18 cellular contexts compared by ENCODE assay signal in genomic region chr11:112051768-112052167, GRCh38. TPM values are rescaled to one million over a fixed set of nuclear protein-coding genes. Genes with fewer than 3 reads are reported as not detected.
DNase-seq lines count a peak whose midpoint lies in the region; ATAC-seq, FAIRE-seq and TF ChIP-seq lines count a peak whose summit lies in the region.
"Had no signal": no experiment of that assay in that cellular context is flagged by ENCODE, and none has a peak within 500 bp of the region (broad histone marks: within the 10 kb centered on the region; RNA-seq: fewer than 3 reads in every experiment).

No MANE protein-coding gene starts in this region.

- no peak for TF ChIP-seq EP300 in tibial nerve (IDR thresholded peaks at IDR 0.05)

- H3K27ac Mint-ChIP-seq in progenitor cell of endocrine pancreas = peak overlapping the region; percentile 52
- H3K27ac Mint-ChIP-seq in CD8-positive, alpha-beta T cell = no peak overlapping the region
- H3K27ac Mint-ChIP-seq: GM23338 had no signal

- DNase-seq in GM12891 (ENCODE audit: insufficient read length, low spot score) (no peak), GM19239 (ENCODE audit: insufficient read length, low spot score) (no peak), progenitor cell of endocrine pancreas (ENCODE audit: low spot score, unreplicated experiment) (no peak), tibial nerve (ENCODE audit: low spot score in 2 of 2) (no peak)
- no peak for DNase-seq in CD8-positive, alpha-beta T cell
- DNase-seq in activated CD4-positive, CD25-positive, alpha-beta regulatory T cell treated with anti-CD3 and anti-CD28 coated beads, Interleukin-2, amount 50 U/mL, for 72 hours = no peak
- DNase-seq: C1 segment of cervical spinal cord, DMS79 treated with DMSO at 0.1 percent for 48 hours, HCEC 1CT, KG1, MV-4-11, NCI-H1930, NCI-H226, NCI-H524, T-helper 1 cell had no signal

- H3K9ac ChIP-seq in OCI-LY3 (ENCODE audit: low read length) = peak overlapping the region; percentile 72

- peaks cover 36% of the 10 kb centered on the region for H3K79me2 ChIP-seq in OCI-LY3 (ENCODE audit: low read length)

- H3K4me2 ChIP-seq in OCI-LY3 (ENCODE audit: low read length) = peak overlapping the region; percentile 76
- H3K4me2 ChIP-seq: GM23338 had no signal

- H2AFZ ChIP-seq in OCI-LY3 (ENCODE audit: low read depth, low read length) = no peak overlapping the region
- H2AFZ ChIP-seq: GM23338 had no signal

- CTCF ChIA-PET in CD8-positive, alpha-beta T cell (lab: Charles Lee) = no interaction called here

- H3K36me3 ChIP-seq in OCI-LY3 (replicated peaks; ENCODE audit: low read depth, low read length) = peaks cover 42% of the 10 kb centered on the region
- no peaks in the 10 kb centered on the region for H3K36me3 ChIP-seq in CD8-positive, alpha-beta T cell (ENCODE audit: insufficient read depth, low read length)
- peaks cover 0 to 92% (median 19%) of the 10 kb centered on the region in 3 donors for H3K36me3 ChIP-seq in tibial nerve

- TF ChIP-seq CTCF in OCI-LY3 (IDR thresholded peaks at IDR 0.05; ENCODE audit: low read depth, low read length) (no peak), progenitor cell of endocrine pancreas (IDR thresholded peaks at IDR 0.05; ENCODE audit: unreplicated experiment) (no peak), tibial nerve (IDR thresholded peaks at IDR 0.05) (no peak)
- TF ChIP-seq CTCF in CD8-positive, alpha-beta T cell (IDR thresholded peaks at IDR 0.05) = no peak

- no peaks in the 10 kb centered on the region for H4K20me1 ChIP-seq in OCI-LY3 (ENCODE audit: insufficient read depth, low read length)

- H3K4me3 Mint-ChIP-seq in progenitor cell of endocrine pancreas (ENCODE audit: low read depth) = no peak overlapping the region
- no peak overlapping the region for H3K4me3 Mint-ChIP-seq in CD8-positive, alpha-beta T cell
- H3K4me3 Mint-ChIP-seq: GM23338 had no signal

- POLR2A ChIA-PET in CD8-positive, alpha-beta T cell (lab: Charles Lee) = no interaction called here

- no peaks in the 10 kb centered on the region for H3K9me3 ChIP-seq in OCI-LY3 (ENCODE audit: insufficient read depth, low read length)
- H3K9me3 ChIP-seq in CD8-positive, alpha-beta T cell (ENCODE audit: low read length) = no peaks in the 10 kb centered on the region
- no peaks in the 10 kb centered on the region for H3K9me3 ChIP-seq in tibial nerve

- peak overlapping the region; percentile 96 for H3K27ac ChIP-seq in OCI-LY3 (ENCODE audit: low read length)
- H3K27ac ChIP-seq in CD8-positive, alpha-beta T cell (ENCODE audit: low read depth, low read length) = no peak overlapping the region
- no peak overlapping the region for H3K27ac ChIP-seq in tibial nerve

- ATAC-seq in CD8-positive, alpha-beta T cell = no peak
- ATAC-seq: GM23338, HepG2 had no signal

- WGBS in tibial nerve, 2 donors = 89 to 95% methylated on average over 3 of the region's 3 CpGs

- peaks cover 6% of the 10 kb centered on the region for H3K9me3 Mint-ChIP-seq in progenitor cell of endocrine pancreas (ENCODE audit: low read depth)
- no peaks in the 10 kb centered on the region for H3K9me3 Mint-ChIP-seq in CD8-positive, alpha-beta T cell
- H3K9me3 Mint-ChIP-seq: GM23338 had no signal

- peak; percentile 68 for FAIRE-seq in GM12891 (lab: Jason Lieb, UNC)
- peak; percentile 84 for FAIRE-seq in GM19239 (lab: Jason Lieb, UNC)
- FAIRE-seq: HepG2 had no signal

- H3K27me3 ChIP-seq in OCI-LY3 (ENCODE audit: low read depth, low read length) (no peaks in the 10 kb centered on the region), tibial nerve (no peaks in the 10 kb centered on the region)
- no peaks in the 10 kb centered on the region for H3K27me3 ChIP-seq in CD8-positive, alpha-beta T cell (ENCODE audit: insufficient read depth, low read length)

- no peak for TF ChIP-seq POLR2A in GM12891 (IDR thresholded peaks at IDR 0.05; ENCODE audit: low read depth, low read length)
- TF ChIP-seq POLR2A in tibial nerve (IDR thresholded peaks at IDR 0.05) = no peak

- H3K27me3 Mint-ChIP-seq in progenitor cell of endocrine pancreas = no peaks in the 10 kb centered on the region
- H3K27me3 Mint-ChIP-seq in CD8-positive, alpha-beta T cell (ENCODE audit: low read depth) = no peaks in the 10 kb centered on the region

- no peaks in the 10 kb centered on the region for H3K4me1 Mint-ChIP-seq in progenitor cell of endocrine pancreas (ENCODE audit: low read depth)
- H3K4me1 Mint-ChIP-seq in CD8-positive, alpha-beta T cell (ENCODE audit: low read depth) = peaks cover 11% of the 10 kb centered on the region
- H3K4me1 Mint-ChIP-seq: GM23338 had no signal

- intact Hi-C loops in CD8-positive, alpha-beta T cell (cut with DNase I, micrococcal nuclease) = no loop called here

- H3K4me1 ChIP-seq in OCI-LY3 (ENCODE audit: low read length) (peaks cover 50% of the 10 kb centered on the region), tibial nerve (peaks cover 0 to 5% (median 0%) of the 10 kb centered on the region in 4 donors)
- no peaks in the 10 kb centered on the region for H3K4me1 ChIP-seq in CD8-positive, alpha-beta T cell (ENCODE audit: insufficient read depth, low read length)

- H3K4me3 ChIP-seq in OCI-LY3 (ENCODE audit: low read length) = peak overlapping the region; percentile 63
- no peak overlapping the region for H3K4me3 ChIP-seq in CD8-positive, alpha-beta T cell (ENCODE audit: low read depth, low read length)
- no peak overlapping the region for H3K4me3 ChIP-seq in tibial nerve
- H3K4me3 ChIP-seq: GM23338 had no signal

- peaks cover 50% of the 10 kb centered on the region for H3K36me3 Mint-ChIP-seq in progenitor cell of endocrine pancreas (ENCODE audit: insufficient read depth)
- peaks cover 82% of the 10 kb centered on the region for H3K36me3 Mint-ChIP-seq in CD8-positive, alpha-beta T cell

TF ChIP-seq in GM12891, 5 proteins besides CTCF, POLR2A, EP300 and RAD21:
- no peak for TF ChIP-seq POU2F2 (IDR thresholded peaks at IDR 0.05; ENCODE audit: low read depth, low read length)
- TF ChIP-seq POLR2AphosphoS5 (IDR thresholded peaks at IDR 0.05; ENCODE audit: low read depth, low read length) = no peak
- TF ChIP-seq PAX5 (IDR thresholded peaks at IDR 0.05; ENCODE audit: insufficient read depth, low read length, severe bottlenecking) = no peak
- TF ChIP-seq TAF1 (IDR thresholded peaks at IDR 0.05; ENCODE audit: low read depth, low read length) = no peak
- TF ChIP-seq SPI1 (IDR thresholded peaks at IDR 0.05; ENCODE audit: low read depth, low read length) = no peak

RNA-seq across cellular contexts. Expression of gene PIH1D2, which starts 22.0 kb away (rescaled TPM):
- polyA plus RNA-seq in GM12891 (2012; ENCODE audit: low read depth, missing spikeins) = 1.2 TPM
- total RNA-seq in progenitor cell of endocrine pancreas (4.9 and 6.2 TPM in 2 replicates), tibial nerve (1 to 10 TPM; 2.2 to 7.2 (median 3.8) TPM)
- total RNA-seq in CD8-positive, alpha-beta T cell = under 1 TPM in 1 of 2 experiments, not detected in 1; 0.35 TPM

RNA-seq across cellular contexts. Expression of gene NKAPD1, which starts 22.3 kb away (rescaled TPM):
- polyA plus RNA-seq in GM12891 (2012; ENCODE audit: low read depth, missing spikeins) = 19.7 TPM
- 27.2 and 29.6 TPM in 2 replicates for total RNA-seq in progenitor cell of endocrine pancreas
- total RNA-seq in CD8-positive, alpha-beta T cell = 10 to 100 TPM; 16.3 to 17.0 TPM
- 10 to 100 TPM; 14.4 to 31.7 (median 17.2) TPM for total RNA-seq in tibial nerve

RNA-seq across cellular contexts. Expression of gene DLAT, which starts 26.6 kb away (rescaled TPM):
- 20.2 TPM for polyA plus RNA-seq in GM12891 (2012; ENCODE audit: low read depth, missing spikeins)
- total RNA-seq in progenitor cell of endocrine pancreas = 36.7 and 38.7 TPM in 2 replicates
- total RNA-seq in CD8-positive, alpha-beta T cell = 10 to 100 TPM; 14.5 to 14.7 TPM
- 10 to 100 TPM; 18.2 to 32.1 (median 19.9) TPM for total RNA-seq in tibial nerve

RNA-seq across cellular contexts. Expression of gene TIMM8B, which starts 34.8 kb away (rescaled TPM):
- 102 TPM for polyA plus RNA-seq in GM12891 (2012; ENCODE audit: low read depth, missing spikeins)
- total RNA-seq in progenitor cell of endocrine pancreas (71.2 and 71.7 TPM in 2 replicates), tibial nerve (10 to 100 TPM; 16.7 to 27.9 (median 26.7) TPM)
- 10 to 100 TPM; 10.5 to 10.7 TPM for total RNA-seq in CD8-positive, alpha-beta T cell

RNA-seq across cellular contexts. Expression of gene SDHD, which starts 34.9 kb away (rescaled TPM):
- polyA plus RNA-seq in GM12891 (2012; ENCODE audit: low read depth, missing spikeins) = 111 TPM
- 40.4 and 46.9 TPM in 2 replicates for total RNA-seq in progenitor cell of endocrine pancreas
- 10 to 100 TPM; 31.2 to 32.3 TPM for total RNA-seq in CD8-positive, alpha-beta T cell
- total RNA-seq in tibial nerve = 100 to 1,000 TPM in 1 of 4 donors, 10 to 100 TPM in 3; 69.5 to 103 (median 88.3) TPM
